1 cellular context compared by ENCODE assay signal in the genomic region with DNA sequence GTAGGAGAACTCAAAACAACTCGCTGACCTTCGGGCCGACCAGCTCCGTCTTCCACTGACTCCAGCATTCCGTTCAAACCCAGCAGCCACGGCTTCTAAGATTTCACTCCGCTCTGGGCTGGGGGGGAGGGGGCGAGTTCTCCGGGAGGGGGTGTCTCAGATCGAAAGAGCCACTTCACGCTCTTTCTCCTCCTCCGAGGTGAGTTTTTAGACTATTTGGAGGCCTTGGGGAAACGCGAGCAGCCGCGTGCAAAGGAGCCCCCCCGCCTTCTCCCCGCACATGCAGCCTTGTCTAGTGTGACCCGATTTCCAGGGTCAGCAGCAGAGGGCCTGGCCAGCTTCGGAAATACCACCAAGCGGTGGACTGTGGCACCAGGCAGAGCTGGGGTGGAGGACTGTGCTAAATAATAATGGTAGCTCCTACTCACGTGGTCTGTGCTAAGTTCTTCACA.
TF ChIP-seq lines count a peak whose summit lies in the region.

No MANE protein-coding gene starts in this region.

TF ChIP-seq in WTC11, 78 proteins besides CTCF, POLR2A, EP300 and RAD21 (continued from another document):
- TF ChIP-seq, protein P1, sequence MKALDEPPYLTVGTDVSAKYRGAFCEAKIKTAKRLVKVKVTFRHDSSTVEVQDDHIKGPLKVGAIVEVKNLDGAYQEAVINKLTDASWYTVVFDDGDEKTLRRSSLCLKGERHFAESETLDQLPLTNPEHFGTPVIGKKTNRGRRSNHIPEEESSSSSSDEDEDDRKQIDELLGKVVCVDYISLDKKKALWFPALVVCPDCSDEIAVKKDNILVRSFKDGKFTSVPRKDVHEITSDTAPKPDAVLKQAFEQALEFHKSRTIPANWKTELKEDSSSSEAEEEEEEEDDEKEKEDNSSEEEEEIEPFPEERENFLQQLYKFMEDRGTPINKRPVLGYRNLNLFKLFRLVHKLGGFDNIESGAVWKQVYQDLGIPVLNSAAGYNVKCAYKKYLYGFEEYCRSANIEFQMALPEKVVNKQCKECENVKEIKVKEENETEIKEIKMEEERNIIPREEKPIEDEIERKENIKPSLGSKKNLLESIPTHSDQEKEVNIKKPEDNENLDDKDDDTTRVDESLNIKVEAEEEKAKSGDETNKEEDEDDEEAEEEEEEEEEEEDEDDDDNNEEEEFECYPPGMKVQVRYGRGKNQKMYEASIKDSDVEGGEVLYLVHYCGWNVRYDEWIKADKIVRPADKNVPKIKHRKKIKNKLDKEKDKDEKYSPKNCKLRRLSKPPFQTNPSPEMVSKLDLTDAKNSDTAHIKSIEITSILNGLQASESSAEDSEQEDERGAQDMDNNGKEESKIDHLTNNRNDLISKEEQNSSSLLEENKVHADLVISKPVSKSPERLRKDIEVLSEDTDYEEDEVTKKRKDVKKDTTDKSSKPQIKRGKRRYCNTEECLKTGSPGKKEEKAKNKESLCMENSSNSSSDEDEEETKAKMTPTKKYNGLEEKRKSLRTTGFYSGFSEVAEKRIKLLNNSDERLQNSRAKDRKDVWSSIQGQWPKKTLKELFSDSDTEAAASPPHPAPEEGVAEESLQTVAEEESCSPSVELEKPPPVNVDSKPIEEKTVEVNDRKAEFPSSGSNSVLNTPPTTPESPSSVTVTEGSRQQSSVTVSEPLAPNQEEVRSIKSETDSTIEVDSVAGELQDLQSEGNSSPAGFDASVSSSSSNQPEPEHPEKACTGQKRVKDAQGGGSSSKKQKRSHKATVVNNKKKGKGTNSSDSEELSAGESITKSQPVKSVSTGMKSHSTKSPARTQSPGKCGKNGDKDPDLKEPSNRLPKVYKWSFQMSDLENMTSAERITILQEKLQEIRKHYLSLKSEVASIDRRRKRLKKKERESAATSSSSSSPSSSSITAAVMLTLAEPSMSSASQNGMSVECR (CRISPR knock-in tag; IDR thresholded peaks at IDR 0.05; ENCODE audit: borderline replicate concordance): no peak
- no peak for TF ChIP-seq TCF7 (CRISPR knock-in tag; IDR thresholded peaks at IDR 0.05; ENCODE audit: low read depth)
- TF ChIP-seq ATF1 (CRISPR knock-in tag; IDR thresholded peaks at IDR 0.05): no peak
- no peak for TF ChIP-seq MXD4 (CRISPR knock-in tag; IDR thresholded peaks at IDR 0.05; ENCODE audit: borderline replicate concordance)
- TF ChIP-seq, protein P2, sequence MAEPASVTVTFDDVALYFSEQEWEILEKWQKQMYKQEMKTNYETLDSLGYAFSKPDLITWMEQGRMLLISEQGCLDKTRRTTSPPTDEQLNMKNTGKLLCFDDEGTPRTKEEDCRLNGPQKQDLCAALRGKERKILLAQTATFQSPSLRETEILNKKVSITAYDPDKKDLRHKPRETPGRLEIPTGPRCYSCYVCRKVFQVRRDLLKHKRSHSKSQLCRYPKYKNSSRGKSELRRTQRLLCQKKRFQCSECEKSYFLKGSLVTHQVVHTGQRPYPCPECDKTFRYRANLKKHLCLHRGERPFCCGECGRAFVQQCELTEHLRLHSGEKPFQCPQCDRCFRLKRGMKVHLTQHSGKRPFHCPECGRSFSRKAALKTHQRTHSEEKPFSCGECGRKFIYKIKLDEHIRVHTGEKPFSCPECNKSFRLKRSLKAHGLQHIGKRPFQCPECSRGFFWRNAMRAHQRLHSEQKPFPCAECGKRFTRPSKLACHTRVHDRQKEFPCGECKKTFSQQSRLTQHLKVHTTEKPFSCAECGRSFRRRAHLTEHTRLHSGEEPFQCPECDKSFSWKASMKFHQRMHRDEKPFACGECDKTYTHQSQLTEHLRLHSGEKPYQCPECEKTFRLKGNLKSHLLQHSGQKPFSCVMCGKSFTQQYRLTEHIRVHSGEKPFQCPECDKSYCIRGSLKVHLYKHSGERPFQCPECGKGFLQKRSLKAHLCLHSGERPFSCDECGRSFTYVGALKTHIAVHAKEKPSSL (CRISPR knock-in tag; conservative IDR thresholded peaks at IDR 0.05): no peak
- no peak for TF ChIP-seq FOXK1 (CRISPR knock-in tag; IDR thresholded peaks at IDR 0.05)
- TF ChIP-seq, protein P3, sequence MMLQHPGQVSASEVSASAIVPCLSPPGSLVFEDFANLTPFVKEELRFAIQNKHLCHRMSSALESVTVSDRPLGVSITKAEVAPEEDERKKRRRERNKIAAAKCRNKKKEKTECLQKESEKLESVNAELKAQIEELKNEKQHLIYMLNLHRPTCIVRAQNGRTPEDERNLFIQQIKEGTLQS (CRISPR knock-in tag; conservative IDR thresholded peaks at IDR 0.05): no peak
- TF ChIP-seq ATF2 (CRISPR knock-in tag; IDR thresholded peaks at IDR 0.05; ENCODE audit: borderline replicate concordance, low read depth): no peak
- TF ChIP-seq ESRRA (CRISPR knock-in tag; IDR thresholded peaks at IDR 0.05; ENCODE audit: borderline replicate concordance): no peak
- TF ChIP-seq GABPB1 (CRISPR knock-in tag; IDR thresholded peaks at IDR 0.05): no peak
- TF ChIP-seq, protein P4, sequence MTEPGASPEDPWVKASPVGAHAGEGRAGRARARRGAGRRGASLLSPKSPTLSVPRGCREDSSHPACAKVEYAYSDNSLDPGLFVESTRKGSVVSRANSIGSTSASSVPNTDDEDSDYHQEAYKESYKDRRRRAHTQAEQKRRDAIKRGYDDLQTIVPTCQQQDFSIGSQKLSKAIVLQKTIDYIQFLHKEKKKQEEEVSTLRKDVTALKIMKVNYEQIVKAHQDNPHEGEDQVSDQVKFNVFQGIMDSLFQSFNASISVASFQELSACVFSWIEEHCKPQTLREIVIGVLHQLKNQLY (CRISPR knock-in tag; IDR thresholded peaks at IDR 0.05): no peak
- TF ChIP-seq CREM (CRISPR knock-in tag; IDR thresholded peaks at IDR 0.05): no peak
